8 cellular contexts compared by ENCODE assay signal in genomic region chr3:52056521-52056967, GRCh38. TPM values are rescaled to one million over a fixed set of nuclear protein-coding genes. Genes with fewer than 3 reads are reported as not detected.
DNase-seq lines count a peak whose midpoint lies in the region; ATAC-seq and TF ChIP-seq lines count a peak whose summit lies in the region.

A gene with protein sequence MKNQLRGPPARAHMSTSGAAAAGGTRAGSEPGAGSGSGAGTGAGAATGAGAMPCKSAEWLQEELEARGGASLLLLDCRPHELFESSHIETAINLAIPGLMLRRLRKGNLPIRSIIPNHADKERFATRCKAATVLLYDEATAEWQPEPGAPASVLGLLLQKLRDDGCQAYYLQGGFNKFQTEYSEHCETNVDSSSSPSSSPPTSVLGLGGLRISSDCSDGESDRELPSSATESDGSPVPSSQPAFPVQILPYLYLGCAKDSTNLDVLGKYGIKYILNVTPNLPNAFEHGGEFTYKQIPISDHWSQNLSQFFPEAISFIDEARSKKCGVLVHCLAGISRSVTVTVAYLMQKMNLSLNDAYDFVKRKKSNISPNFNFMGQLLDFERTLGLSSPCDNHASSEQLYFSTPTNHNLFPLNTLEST (minus strand): TSS chr3:52056571. CDS start chr3:52056366, 205 bp downstream.

- H3K27ac Mint-ChIP-seq in activated naive CD4-positive, alpha-beta T cell treated with anti-CD3 and anti-CD28 coated beads, Interleukin-2, amount 50 U/mL, for 72 hours = peak within 1 kb of the TSS; percentile 96 to 97

- DNase-seq in BJ (ENCODE audit: low read depth) = no peak
- peak; percentile 72 to 80 for DNase-seq in activated naive CD4-positive, alpha-beta T cell treated with anti-CD3 and anti-CD28 coated beads, Interleukin-2, amount 50 U/mL, for 72 hours (ENCODE audit: low spot score in 2 of 2)
- DNase-seq in Right ventricle myocardium inferior (ENCODE audit: missing footprints) = peak; percentile 93
- peak; percentile 77 for DNase-seq in transverse colon

- ATAC-seq in GM19395 (IDR thresholded peaks at IDR 0.05; ENCODE audit: unreplicated experiment) = peak; percentile 29
- peak; percentile 41 for ATAC-seq in SK-N-SH treated with all-trans-retinoic acid at 6 μM for 48 hours
- ATAC-seq in activated naive CD4-positive, alpha-beta T cell treated with anti-CD3 and anti-CD28 coated beads, Interleukin-2, amount 50 U/mL, for 72 hours = peak; percentile 17 to 47
- ATAC-seq in Right ventricle myocardium inferior = peak; percentile 62

- H3K9me3 ChIP-seq in HUES64 (ENCODE audit: insufficient read depth, low read depth, low read length) (no peaks in the 10 kb centered on the region), parathyroid adenoma (ENCODE audit: control insufficient read depth, low read length) (no peaks in the 10 kb centered on the region), transverse colon (no peaks in the 10 kb centered on the region)

- H3K27ac ChIP-seq in HUES64 (ENCODE audit: low read depth, low read length) = peak within 1 kb of the TSS; percentile 4; the same call in 1 of the 2 replicates
- peak within 1 kb of the TSS; percentile 90 for H3K27ac ChIP-seq in parathyroid adenoma
- H3K27ac ChIP-seq in transverse colon = peak within 1 kb of the TSS; percentile 88 to 96 (median 92)

- H3K36me3 ChIP-seq in BJ (ENCODE audit: control insufficient read depth, insufficient read depth, low read length) (peaks cover 13% of the 10 kb centered on the region), HUES64 (ENCODE audit: insufficient read depth, low read length) (peaks cover 14% of the 10 kb centered on the region), parathyroid adenoma (ENCODE audit: control insufficient read depth, insufficient read depth, low read length) (no peaks in the 10 kb centered on the region), transverse colon (no peaks in the 10 kb centered on the region)

- CTCF ChIA-PET in BJ (lab: Yijun Ruan, JAX) = interaction anchor here (0.9 to 12.6 kb wide), 9 partner anchors 11 to 115 kb away, joined by 3 to 179 read pairs (median 5); partner anchors contain the start of genes ABHD14A, ABHD14B and RRP9

- intact Hi-C loops in Right ventricle myocardium inferior (cut with DNase I) = loop anchor here (2.0 to 5.0 kb wide), 3 partner anchors 34 to 114 kb away; partner anchors contain the start of genes PARP3 and RRP9
- intact Hi-C loops in transverse colon (cut with DNase I; ENCODE audit: low total_unique reads) = loop anchor here (10.0 kb wide), 1 partner anchor 52 kb away; no protein-coding TSS in a partner anchor

- TF ChIP-seq CTCF in BJ (IDR thresholded peaks at IDR 0.05; ENCODE audit: insufficient read depth, low read depth, low read length) = no peak
- TF ChIP-seq CTCF in parathyroid adenoma (IDR thresholded peaks at IDR 0.05) = no peak
- TF ChIP-seq CTCF in transverse colon (IDR thresholded peaks at IDR 0.05) = peak in 1 of 5 experiments; percentile 17

- H3K4me2 ChIP-seq in parathyroid adenoma (ENCODE audit: low read length) = peak within 1 kb of the TSS; percentile 98

- in situ Hi-C loops in transverse colon (cut with MboI; ENCODE audit: low pct_ligation_motif_present in 1 of 4, low pct_unique_long_range_greater_than_20kb in 1 of 4, low sequenced_read_pairs in 3 of 4) = loop anchor here in 1 of 4 donors (10.0 kb wide), 1 partner anchor 52 kb away; no protein-coding TSS in a partner anchor

- no peak for TF ChIP-seq POLR2A in transverse colon (IDR thresholded peaks at IDR 0.05)

- H3K4me1 ChIP-seq in HUES64 (ENCODE audit: insufficient read depth, low read length) (peaks cover 12% of the 10 kb centered on the region; the same call in 1 of the 2 replicates), parathyroid adenoma (peaks cover 4% of the 10 kb centered on the region), transverse colon (peaks cover 17 to 55% (median 45%) of the 10 kb centered on the region in 4 donors)

- H3K27me3 ChIP-seq in BJ (ENCODE audit: control insufficient read depth, insufficient read depth, low read length) (no peaks in the 10 kb centered on the region), HUES64 (ENCODE audit: insufficient read depth, low read length) (peaks cover 7% of the 10 kb centered on the region), parathyroid adenoma (ENCODE audit: control insufficient read depth, insufficient read depth, low read length) (no peaks in the 10 kb centered on the region), transverse colon (no peaks in the 10 kb centered on the region)

- H3K79me2 ChIP-seq in parathyroid adenoma = peaks cover 4% of the 10 kb centered on the region

- TF ChIP-seq EP300 in transverse colon (IDR thresholded peaks at IDR 0.05; ENCODE audit: low read depth) = no peak

- WGBS in HUES64 = under 1% methylated on average over 50 of the region's 51 CpGs
- 0% methylated on average over 16 of the region's 51 CpGs; no CpG with 5 or more reads in 1 of the 2 donors for WGBS in transverse colon (ENCODE audit: low coverage in 1 of 2), 2 donors

- POLR2A ChIA-PET in BJ (lab: Charles Lee) = interaction anchor here (0.6 to 1.7 kb wide), 3 partner anchors 10 to 223 kb away, joined by 3 to 9 read pairs (median 5); no protein-coding TSS in a partner anchor

- H3K4me3 ChIP-seq in BJ (ENCODE audit: low read depth, low read length) (peak within 1 kb of the TSS; percentile 94), HUES64 (ENCODE audit: low read length) (peak within 1 kb of the TSS; percentile 61), parathyroid adenoma (ENCODE audit: low read depth, low read length) (peak within 1 kb of the TSS; percentile 69), transverse colon (peak within 1 kb of the TSS; percentile 67 to 91 (median 82))

- peak within 1 kb of the TSS; percentile 46 for H3K9ac ChIP-seq in HUES64 (ENCODE audit: low read depth, low read length)
- peak within 1 kb of the TSS; percentile 28 for H3K9ac ChIP-seq in parathyroid adenoma

- H2AFZ ChIP-seq in parathyroid adenoma = peak within 1 kb of the TSS; percentile 98

- peaks cover 6 to 17% of the 10 kb centered on the region in 2 donors for H3K36me3 Mint-ChIP-seq in activated naive CD4-positive, alpha-beta T cell treated with anti-CD3 and anti-CD28 coated beads, Interleukin-2, amount 50 U/mL, for 72 hours

- no peaks in the 10 kb centered on the region for H3K9me3 Mint-ChIP-seq in activated naive CD4-positive, alpha-beta T cell treated with anti-CD3 and anti-CD28 coated beads, Interleukin-2, amount 50 U/mL, for 72 hours

TF ChIP-seq in SK-N-SH treated with all-trans-retinoic acid at 6 μM for 48 hours, 23 proteins besides CTCF, POLR2A, EP300 and RAD21:
- TF ChIP-seq CSRNP3 (CRISPR knock-in tag; IDR thresholded peaks at IDR 0.05) (no peak), GLIS3 (CRISPR knock-in tag; IDR thresholded peaks at IDR 0.05) (no peak), TOX (CRISPR knock-in tag; IDR thresholded peaks at IDR 0.05; ENCODE audit: borderline replicate concordance) (no peak), ZNF8 (CRISPR knock-in tag; IDR thresholded peaks at IDR 0.05) (no peak), ZC3H10 (CRISPR knock-in tag; IDR thresholded peaks at IDR 0.05) (no peak), SNAI2 (CRISPR knock-in tag; IDR thresholded peaks at IDR 0.05) (no peak)
- TF ChIP-seq, protein P1, sequence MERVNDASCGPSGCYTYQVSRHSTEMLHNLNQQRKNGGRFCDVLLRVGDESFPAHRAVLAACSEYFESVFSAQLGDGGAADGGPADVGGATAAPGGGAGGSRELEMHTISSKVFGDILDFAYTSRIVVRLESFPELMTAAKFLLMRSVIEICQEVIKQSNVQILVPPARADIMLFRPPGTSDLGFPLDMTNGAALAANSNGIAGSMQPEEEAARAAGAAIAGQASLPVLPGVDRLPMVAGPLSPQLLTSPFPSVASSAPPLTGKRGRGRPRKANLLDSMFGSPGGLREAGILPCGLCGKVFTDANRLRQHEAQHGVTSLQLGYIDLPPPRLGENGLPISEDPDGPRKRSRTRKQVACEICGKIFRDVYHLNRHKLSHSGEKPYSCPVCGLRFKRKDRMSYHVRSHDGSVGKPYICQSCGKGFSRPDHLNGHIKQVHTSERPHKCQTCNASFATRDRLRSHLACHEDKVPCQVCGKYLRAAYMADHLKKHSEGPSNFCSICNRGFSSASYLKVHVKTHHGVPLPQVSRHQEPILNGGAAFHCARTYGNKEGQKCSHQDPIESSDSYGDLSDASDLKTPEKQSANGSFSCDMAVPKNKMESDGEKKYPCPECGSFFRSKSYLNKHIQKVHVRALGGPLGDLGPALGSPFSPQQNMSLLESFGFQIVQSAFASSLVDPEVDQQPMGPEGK (CRISPR knock-in tag; IDR thresholded peaks at IDR 0.05; ENCODE audit: borderline replicate concordance) = 0 out of 2 replicates have a peak, but pooled peaks have one; percentile 31

RNA-seq across cellular contexts. Expression of the gene that starts here (rescaled TPM):
- polyA plus RNA-seq in BJ (2011; rRNA removed) = 25.7 and 37.0 TPM in 2 replicates
- polyA minus RNA-seq in BJ (2011; rRNA and poly(A)+ RNA removed) = 38.8 and 67.7 TPM in 2 replicates
- 9.9 TPM for polyA plus RNA-seq in HUES64 (2013, experiment 1 of 2)
- 9.1 TPM for polyA plus RNA-seq in HUES64 (2013, experiment 2 of 2)
- total RNA-seq in activated naive CD4-positive, alpha-beta T cell treated with anti-CD3 and anti-CD28 coated beads, Interleukin-2, amount 50 U/mL, for 72 hours = 10 to 100 TPM; 10.8 to 17.5 TPM
- total RNA-seq in Right ventricle myocardium inferior (25.0 TPM), transverse colon (1 to 10 TPM; 2.2 to 8.2 (median 6.2) TPM)

Comparison
In these comparisons a context has a peak if more than half of its experiments do, and no peak if none do; other contexts are left out.
1. H3K27ac ChIP-seq: peak in every context shown above with its lines; median percentile 92 in transverse colon; 90 in parathyroid adenoma; 4 in HUES64.